ENCODE assay signal across 8 cellular contexts in the genomic region with DNA sequence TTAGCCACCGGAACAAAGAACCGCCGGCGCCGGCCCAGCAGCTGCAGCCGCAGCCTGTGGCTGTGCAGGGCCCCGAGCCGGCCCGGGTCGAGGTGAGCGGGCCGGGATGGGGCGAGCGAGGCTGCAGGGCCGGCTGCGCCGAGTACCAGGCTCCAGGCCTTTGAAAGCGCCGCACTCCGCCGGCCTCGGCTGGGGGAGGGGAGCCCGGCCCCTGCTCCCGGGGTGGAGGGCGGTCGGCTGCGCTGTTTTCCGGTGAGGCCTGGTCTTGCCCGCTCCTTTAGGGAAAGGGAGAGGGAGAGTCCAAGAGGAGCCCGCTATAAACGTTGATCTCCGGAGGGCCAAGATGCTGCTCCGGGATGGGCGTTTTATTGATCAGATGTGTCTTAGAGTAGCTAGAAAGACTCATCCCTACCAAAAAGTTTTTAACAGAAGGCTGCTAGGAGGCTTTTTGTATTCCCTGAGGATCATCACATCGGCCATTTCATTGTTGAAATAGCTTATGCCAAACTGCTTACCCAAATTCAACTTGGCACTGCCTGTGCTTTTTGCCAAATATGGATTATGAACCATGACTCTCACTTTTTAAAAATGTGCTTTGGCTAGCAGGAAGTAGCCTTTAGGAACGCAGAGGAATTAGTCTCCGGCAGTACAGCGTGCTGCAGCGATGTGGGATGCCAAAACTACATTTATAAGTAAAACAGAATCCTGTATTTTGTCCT. TPM values are rescaled to one million over a fixed set of nuclear protein-coding genes. Genes with fewer than 3 reads are reported as not detected.
A peak's percentile ranks its signal among the peaks of the same experiment; 100 is the strongest.
DNase-seq lines count a peak whose midpoint lies in the region; ATAC-seq and TF ChIP-seq lines count a peak whose summit lies in the region.

No MANE protein-coding gene starts in this region.

- H3K14ac ChIP-seq in IMR-90 (replicated peaks; ENCODE audit: low read depth, low read length): peak overlapping the region; percentile 90

- peak; percentile 38 for DNase-seq in IMR-90
- DNase-seq in activated B cell treated with CpG ODN at 0.5 μM for 24 hours: no peak
- DNase-seq in coronary artery (ENCODE audit: low spot score): peak; percentile 81
- peak; percentile 66 to 88 for DNase-seq in left lung
- peak; percentile 3 to 16 for DNase-seq in stimulated activated CD8-positive, alpha-beta memory T cell treated with anti-CD3 and anti-CD28 coated beads, Interleukin-15, amount 100 ng/mL, for 48 hours (ENCODE audit: low read depth in 2 of 2)
- no peak for DNase-seq in NCI-H187 treated with DMSO at 0.1 percent for 48 hours (lab: John Stamatoyannopoulos, UW)

- POLR2A ChIA-PET in IMR-90 (lab: Charles Lee; ENCODE audit: unreplicated experiment): no interaction called here
- POLR2A ChIA-PET in activated B cell treated with CpG ODN at 0.5 μM for 24 hours (lab: Charles Lee): interaction anchor here (1.0 to 2.6 kb wide), 10 partner anchors 14 to 1582 kb away, joined by 4 to 35 read pairs (median 8); a partner anchor contains a TSS

- H3K9me1 ChIP-seq in IMR-90 (ENCODE audit: insufficient read depth, low read length): peaks cover 3% of the 10 kb centered on the region; the same call in 1 of the 2 replicates

- peak overlapping the region; percentile 54 for H4K91ac ChIP-seq in IMR-90 (ENCODE audit: insufficient read depth, low read depth, low read length)

- H3K79me1 ChIP-seq in IMR-90 (ENCODE audit: low read depth in 1 of 2, low read length in 2 of 2): peaks cover 2 to 7% of the 10 kb centered on the region in 2 experiments; a peak in 2 of 4 replicates

- H3K27me3 ChIP-seq in IMR-90 (ENCODE audit: control insufficient read depth, insufficient read depth, low read length) (no peaks in the 10 kb centered on the region), left lung (no peaks in the 10 kb centered on the region)

- H3K9ac ChIP-seq in ES-I3 (ENCODE audit: low read depth, low read length) (peak overlapping the region; percentile 93), IMR-90 (ENCODE audit: low read depth, low read length) (peak overlapping the region; percentile 99)

- H3K23ac ChIP-seq in IMR-90 (ENCODE audit: low read depth, low read length): peak overlapping the region; percentile 99

- no TSS peak for BruUV-seq in IMR-90 (replicated peaks; lab: Mats Ljungman, UMichigan)

- H3K4me2 ChIP-seq in IMR-90 (ENCODE audit: low read depth, low read length): peak overlapping the region; percentile 91

- intact Hi-C loops in IMR-90 (cut with micrococcal nuclease) (loop anchor here (1.0 kb wide), 2 partner anchors 50 to 150 kb away; a partner anchor contains a TSS), activated B cell treated with CpG ODN at 0.5 μM for 24 hours (cut with micrococcal nuclease) (loop anchor here (2.0 to 5.0 kb wide), 2 partner anchors 1421 to 1512 kb away; no protein-coding TSS in a partner anchor), left lung (cut with DNase I) (no loop called here)

- peak overlapping the region; percentile 96 for H2AK9ac ChIP-seq in IMR-90 (replicated peaks; ENCODE audit: low read depth, low read length, poor library complexity)

- peak overlapping the region; percentile 1; the same call in 1 of the 2 replicates for H2BK120ac ChIP-seq in IMR-90 (ENCODE audit: low read depth, low read length)

- H3K27ac Mint-ChIP-seq in activated B cell treated with CpG ODN at 0.5 μM for 24 hours: peak overlapping the region; percentile 73

- no peaks in the 10 kb centered on the region for H3K27me3 Mint-ChIP-seq in activated B cell treated with CpG ODN at 0.5 μM for 24 hours

- in situ Hi-C loops in IMR-90 (cut with MboI; ENCODE audit: low sequenced_read_pairs): no loop called here

- no peaks in the 10 kb centered on the region for H3K9me3 Mint-ChIP-seq in activated B cell treated with CpG ODN at 0.5 μM for 24 hours

- H2BK5ac ChIP-seq in IMR-90 (ENCODE audit: low read depth, low read length, poor library complexity, severe bottlenecking): peak overlapping the region; percentile 95

- H3K4me1 ChIP-seq in ES-I3 (ENCODE audit: insufficient read depth, low read length) (no peaks in the 10 kb centered on the region), IMR-90 (ENCODE audit: control insufficient read depth, insufficient read depth, low read length) (peaks cover 7% of the 10 kb centered on the region), left lung (peaks cover 12 to 43% of the 10 kb centered on the region in 2 donors)

- no peak; the same call in 1 of the 2 replicates for TF ChIP-seq POLR2A in IMR-90 (IDR thresholded peaks at IDR 0.05; ENCODE audit: low read depth, low read length)

- H3K36me3 ChIP-seq in ES-I3 (ENCODE audit: insufficient read depth, low read length): no peaks in the 10 kb centered on the region
- peaks cover 9% of the 10 kb centered on the region for H3K36me3 ChIP-seq in IMR-90 (ENCODE audit: control insufficient read depth, insufficient read depth, low read length)
- H3K36me3 ChIP-seq in left lung: peaks cover 0 to 25% of the 10 kb centered on the region in 2 donors

- H2BK15ac ChIP-seq in IMR-90 (ENCODE audit: low read depth, low read length): 0 out of 3 replicates have a peak overlapping the region, but pooled peaks have one; percentile 3

- peak overlapping the region; percentile 66 to 73 for H4K8ac ChIP-seq in IMR-90 (ENCODE audit: low read depth in 2 of 2, low read length in 2 of 2)

- peaks cover 49% of the 10 kb centered on the region for H3K4me1 Mint-ChIP-seq in activated B cell treated with CpG ODN at 0.5 μM for 24 hours

- 0% methylated on average over 17 of the region's 39 CpGs; no CpG with 5 or more reads in 1 of the 2 experiments for WGBS in IMR-90 (ENCODE audit: extremely low coverage in 2 of 2, insufficient read length in 1 of 2), 2 experiments

- peak overlapping the region; percentile 78 for H3K4ac ChIP-seq in IMR-90 (ENCODE audit: low read depth, low read length)

- H3K4me3 ChIP-seq in IMR-90 (ENCODE audit: insufficient read depth, low read depth, low read length) (peak overlapping the region; percentile 99), coronary artery (peak overlapping the region; percentile 93), left lung (peak overlapping the region; percentile 88 to 93)

- peak overlapping the region; percentile 95 for H3K18ac ChIP-seq in IMR-90 (ENCODE audit: low read depth, low read length)

- H2BK20ac ChIP-seq in IMR-90 (ENCODE audit: low read depth, low read length): peak overlapping the region; percentile 9; the same call in 1 of the 2 replicates

- ATAC-seq in GM21528 (IDR thresholded peaks at IDR 0.05; ENCODE audit: low FRiP score, unreplicated experiment) (peak; percentile 39), IMR-90 (ENCODE audit: low read depth) (peak; percentile 38), activated B cell treated with CpG ODN at 0.5 μM for 24 hours (ENCODE audit: low read depth) (peak; percentile 18), left lung (peak; percentile 56)

- dilution Hi-C loops in IMR-90 (cut with HindIII; ENCODE audit: low sequenced_read_pairs, unreplicated experiment): no loop called here

- H2AFZ ChIP-seq in IMR-90 (replicated peaks; ENCODE audit: low read length, poor library complexity): peak overlapping the region; percentile 97

- H2AK5ac ChIP-seq in IMR-90 (ENCODE audit: low read depth, low read length): peak overlapping the region; percentile 67; the same call in 1 of the 2 replicates

- H3K9me3 ChIP-seq in ES-I3 (ENCODE audit: control insufficient read depth, insufficient read depth, low read length): no peaks in the 10 kb centered on the region
- no peaks in the 10 kb centered on the region for H3K9me3 ChIP-seq in IMR-90 (ENCODE audit: control insufficient read depth, insufficient read depth, low read length)
- no peaks in the 10 kb centered on the region for H3K9me3 ChIP-seq in left lung

- H3K56ac ChIP-seq in IMR-90 (ENCODE audit: extremely low read depth, insufficient read depth, low read length): peak overlapping the region; percentile 92

- no peak for TF ChIP-seq RAD21 in IMR-90 (IDR thresholded peaks at IDR 0.05; ENCODE audit: low read length)

- no peak for TF ChIP-seq CTCF in IMR-90 (conservative IDR thresholded peaks at IDR 0.05; ENCODE audit: low read depth, low read length)
- TF ChIP-seq CTCF in activated B cell treated with CpG ODN at 0.5 μM for 24 hours (IDR thresholded peaks at IDR 0.05): no peak
- no peak for TF ChIP-seq CTCF in coronary artery (IDR thresholded peaks at IDR 0.05)
- no peak for TF ChIP-seq CTCF in left lung (IDR thresholded peaks at IDR 0.05)

- H4K20me1 ChIP-seq in IMR-90 (ENCODE audit: insufficient read depth, low read length): peaks cover 48% of the 10 kb centered on the region

- peak overlapping the region; percentile 91 for H3K4me3 Mint-ChIP-seq in activated B cell treated with CpG ODN at 0.5 μM for 24 hours

- H4K5ac ChIP-seq in IMR-90 (ENCODE audit: low read depth, low read length): peak overlapping the region; percentile 79

- CTCF ChIA-PET in IMR-90 (lab: Yijun Ruan, JAX) (interaction anchor here (2.0 kb wide), 1 partner anchor 74 kb away, joined by 10 read pairs; no protein-coding TSS in a partner anchor), activated B cell treated with CpG ODN at 0.5 μM for 24 hours (lab: Charles Lee) (interaction anchor here (2.3 to 3.0 kb wide), 2 partner anchors 13 to 470 kb away, joined by 9 to 11 read pairs; no protein-coding TSS in a partner anchor)

- H3K36me3 Mint-ChIP-seq in activated B cell treated with CpG ODN at 0.5 μM for 24 hours (ENCODE audit: low read depth): peaks cover 34% of the 10 kb centered on the region

- H3K27ac ChIP-seq in IMR-90 (ENCODE audit: insufficient read depth, low read length): peak overlapping the region; percentile 99
- peak overlapping the region; percentile 99 to 100 for H3K27ac ChIP-seq in coronary artery
- H3K27ac ChIP-seq in left lung: peak overlapping the region; percentile 98 to 99

TF ChIP-seq in IMR-90, 13 proteins besides CTCF, POLR2A, EP300 and RAD21:
- TF ChIP-seq CHD1 (IDR thresholded peaks at IDR 0.05; ENCODE audit: low read depth, low read length) (peak; percentile 15; the same call in 1 of the 2 replicates), MAFK (IDR thresholded peaks at IDR 0.05; ENCODE audit: low read depth, low read length) (peak; percentile 33; the same call in 1 of the 2 replicates), MAZ (IDR thresholded peaks at IDR 0.05; ENCODE audit: borderline replicate concordance, low read depth, low read length) (no peak)

RNA-seq across cellular contexts. Expression of a gene that starts 0.7 kb away (rescaled TPM):
- total RNA-seq in IMR-90 (2012; rRNA removed) (49.6 and 88.3 TPM in 2 replicates), activated B cell treated with CpG ODN at 0.5 μM for 24 hours (80.3 and 90.2 TPM in 2 replicates), left lung (100 to 1,000 TPM; 121 to 201 TPM)
- 73.3 and 83.0 TPM in 2 replicates for polyA plus RNA-seq in IMR-90 (2012; rRNA removed)
- 24.8 and 66.4 TPM in 2 replicates for polyA plus RNA-seq in IMR-90 (2012; cell fraction: cytosol; rRNA removed)
- 80.3 and 193 TPM in 2 replicates for polyA plus RNA-seq in IMR-90 (2012; cell fraction: nucleus; rRNA removed; ENCODE audit: low replicate concordance)

RNA-seq across cellular contexts. Expression of a gene that starts 50.4 kb away (rescaled TPM):
- total RNA-seq in IMR-90 (2012; rRNA removed): 6.8 and 7.8 TPM in 2 replicates
- 5.6 and 6.4 TPM in 2 replicates for polyA plus RNA-seq in IMR-90 (2012; rRNA removed)
- polyA plus RNA-seq in IMR-90 (2012; cell fraction: cytosol; rRNA removed): 2.9 and 6.5 TPM in 2 replicates
- polyA plus RNA-seq in IMR-90 (2012; cell fraction: nucleus; rRNA removed; ENCODE audit: low replicate concordance): 0.65 and 4.7 TPM in 2 replicates
- 4.5 and 5.7 TPM in 2 replicates for total RNA-seq in activated B cell treated with CpG ODN at 0.5 μM for 24 hours
- total RNA-seq in left lung: 10 to 100 TPM; 27.1 to 31.3 TPM

Comparison
In these comparisons a context has a peak if more than half of its experiments do, and no peak if none do; other contexts are left out.
1. DNase-seq: peak in IMR-90 (single experiment), coronary artery (single experiment), left lung (2 of 2) and stimulated activated CD8-positive, alpha-beta memory T cell treated with anti-CD3 and anti-CD28 coated beads, Interleukin-15, amount 100 ng/mL, for 48 hours (2 of 2); none in activated B cell treated with CpG ODN at 0.5 μM for 24 hours (single experiment) and NCI-H187 treated with DMSO at 0.1 percent for 48 hours (single experiment).
2. intact Hi-C loops: an anchor here in IMR-90 (1.0 kb wide) and activated B cell treated with CpG ODN at 0.5 μM for 24 hours (2.0 to 5.0 kb wide); none called in left lung.
3. Peak in every context shown above with its lines, with median percentiles within 50 percentile points of each other: ATAC-seq, H3K27ac ChIP-seq and H3K4me3 ChIP-seq.